In the genomic region with DNA sequence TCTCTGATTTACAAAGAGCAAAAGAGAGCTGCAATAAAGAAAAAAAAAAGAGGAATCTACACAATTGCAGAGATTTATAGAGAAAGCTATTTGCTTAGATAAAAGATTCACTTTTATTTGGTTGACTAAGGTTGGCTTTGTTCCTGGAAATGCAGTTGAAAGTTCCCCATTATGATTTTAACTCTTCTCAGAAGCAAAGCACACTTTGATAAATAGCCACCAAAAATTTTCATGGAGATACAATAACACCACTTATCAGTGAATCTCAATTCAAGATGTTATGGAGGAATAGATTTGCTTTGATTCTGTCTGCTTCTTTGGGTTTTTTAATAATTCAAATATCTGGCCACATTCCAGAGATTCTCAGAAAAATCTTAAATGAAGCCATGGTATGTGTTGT, we compare ENCODE assay signal across 26 cellular contexts.
"Had no signal": no experiment of that assay in that cellular context is flagged by ENCODE, and none has a peak within 500 bp of the region (broad histone marks: within the 10 kb centered on the region; RNA-seq: fewer than 3 reads in every experiment).

No MANE protein-coding gene starts in this region.

- H3K9ac ChIP-seq: neural progenitor cell, parathyroid adenoma had no signal

- H3K36me3 ChIP-seq: heart left ventricle, neural progenitor cell, sigmoid colon, upper lobe of left lung had no signal

- H3K27me3 Mint-ChIP-seq: activated CD4-positive, alpha-beta memory T cell treated with anti-CD3 and anti-CD28 coated beads, Interleukin-2, amount 10 ng/mL, durations not matched to agents 7 days and 5 days; activated CD4-positive, alpha-beta T cell treated with anti-CD3 and anti-CD28 coated beads, Interleukin-2, amount 10 ng/mL, durations not matched to agents 7 days and 5 days; activated T-cell treated with anti-CD3 and anti-CD28 coated beads, Interleukin-2, amount 50 U/mL, for 24 hours; effector memory CD8-positive, alpha-beta T cell; naive thymus-derived CD8-positive, alpha-beta T cell; stimulated activated naive CD8-positive, alpha-beta T cell treated with anti-CD3 and anti-CD28 coated beads, Interleukin-15, amount 100 ng/mL, for 72 hours had no signal

- ATAC-seq: effector memory CD8-positive, alpha-beta T cell; heart left ventricle; naive thymus-derived CD8-positive, alpha-beta T cell; psoas muscle; stimulated activated effector memory CD8-positive, alpha-beta T cell treated with anti-CD3 and anti-CD28 coated beads, Interleukin-12 subunit alpha, Interleukin-12 subunit beta, amount 100 ng/mL, for 72 hours; stimulated activated naive CD8-positive, alpha-beta T cell treated with anti-CD3 and anti-CD28 coated beads, Interleukin-15, amount 100 ng/mL, for 72 hours; WTC11 had no signal

- H3K9me3 ChIP-seq: psoas muscle, sigmoid colon, upper lobe of left lung had no signal

- H3K27me3 ChIP-seq: neural progenitor cell, sigmoid colon, upper lobe of left lung had no signal

- H3K4me3 ChIP-seq: heart left ventricle, neural progenitor cell, psoas muscle, sigmoid colon, upper lobe of left lung had no signal

- H3K4me2 ChIP-seq: neural progenitor cell had no signal

- H2AFZ ChIP-seq: neural progenitor cell, parathyroid adenoma had no signal

- H3K4me1 ChIP-seq: heart left ventricle, neural progenitor cell, parathyroid adenoma, psoas muscle, sigmoid colon, upper lobe of left lung had no signal

- FAIRE-seq: small intestine had no signal

- DNase-seq: activated CD4-positive, alpha-beta memory T cell treated with anti-CD3 and anti-CD28 coated beads, Interleukin-2, amount 10 ng/mL, durations not matched to agents 7 days and 5 days; activated CD4-positive, alpha-beta T cell treated with anti-CD3 and anti-CD28 coated beads for 1 hour; activated CD4-positive, alpha-beta T cell treated with anti-CD3 and anti-CD28 coated beads, Interleukin-2, amount 10 ng/mL, durations not matched to agents 7 days and 5 days; activated CD8-positive, alpha-beta memory T cell treated with anti-CD3 and anti-CD28 coated beads, Interleukin-2, amount 50 U/mL, for 48 hours; activated gamma-delta T cell treated with Interleukin-2 at 50 U/mL for 16 hours; activated naive CD4-positive, alpha-beta T cell treated with anti-CD3 and anti-CD28 coated beads, Interleukin-2, amount 50 U/mL, for 16 hours; activated T-cell treated with anti-CD3 and anti-CD28 coated beads, Interleukin-2, amount 50 U/mL, for 24 hours; amniotic stem cell; caudate nucleus; cortex of kidney; effector memory CD8-positive, alpha-beta T cell; heart left ventricle; naive thymus-derived CD8-positive, alpha-beta T cell; occipital lobe; psoas muscle; sigmoid colon; small intestine; stimulated activated CD4-positive, alpha-beta T cell treated with anti-CD3 and anti-CD28 coated beads, Interleukin-4, amount 100 ng/mL, for 24 hours; stimulated activated naive CD8-positive, alpha-beta T cell treated with anti-CD3 and anti-CD28 coated beads, Interleukin-15, amount 100 ng/mL, for 72 hours; substantia nigra; T-helper 2 cell; upper lobe of left lung had no signal

- H3K4me3 Mint-ChIP-seq: activated CD4-positive, alpha-beta memory T cell treated with anti-CD3 and anti-CD28 coated beads, Interleukin-2, amount 10 ng/mL, durations not matched to agents 7 days and 5 days; activated CD4-positive, alpha-beta T cell treated with anti-CD3 and anti-CD28 coated beads, Interleukin-2, amount 10 ng/mL, durations not matched to agents 7 days and 5 days; activated T-cell treated with anti-CD3 and anti-CD28 coated beads, Interleukin-2, amount 50 U/mL, for 24 hours; effector memory CD8-positive, alpha-beta T cell; naive thymus-derived CD8-positive, alpha-beta T cell; neural progenitor cell; stimulated activated effector memory CD8-positive, alpha-beta T cell treated with anti-CD3 and anti-CD28 coated beads, Interleukin-12 subunit alpha, Interleukin-12 subunit beta, amount 100 ng/mL, for 72 hours; stimulated activated naive CD8-positive, alpha-beta T cell treated with anti-CD3 and anti-CD28 coated beads, Interleukin-15, amount 100 ng/mL, for 72 hours; WTC11 had no signal

- H3K27ac Mint-ChIP-seq: activated CD4-positive, alpha-beta memory T cell treated with anti-CD3 and anti-CD28 coated beads, Interleukin-2, amount 10 ng/mL, durations not matched to agents 7 days and 5 days; activated CD4-positive, alpha-beta T cell treated with anti-CD3 and anti-CD28 coated beads, Interleukin-2, amount 10 ng/mL, durations not matched to agents 7 days and 5 days; activated T-cell treated with anti-CD3 and anti-CD28 coated beads, Interleukin-2, amount 50 U/mL, for 24 hours; effector memory CD8-positive, alpha-beta T cell; naive thymus-derived CD8-positive, alpha-beta T cell; neural progenitor cell; stimulated activated effector memory CD8-positive, alpha-beta T cell treated with anti-CD3 and anti-CD28 coated beads, Interleukin-12 subunit alpha, Interleukin-12 subunit beta, amount 100 ng/mL, for 72 hours; stimulated activated naive CD8-positive, alpha-beta T cell treated with anti-CD3 and anti-CD28 coated beads, Interleukin-15, amount 100 ng/mL, for 72 hours; WTC11 had no signal

- H3K4me1 Mint-ChIP-seq: activated CD4-positive, alpha-beta memory T cell treated with anti-CD3 and anti-CD28 coated beads, Interleukin-2, amount 10 ng/mL, durations not matched to agents 7 days and 5 days; activated CD4-positive, alpha-beta T cell treated with anti-CD3 and anti-CD28 coated beads, Interleukin-2, amount 10 ng/mL, durations not matched to agents 7 days and 5 days; naive thymus-derived CD8-positive, alpha-beta T cell; neural progenitor cell; stimulated activated effector memory CD8-positive, alpha-beta T cell treated with anti-CD3 and anti-CD28 coated beads, Interleukin-12 subunit alpha, Interleukin-12 subunit beta, amount 100 ng/mL, for 72 hours; stimulated activated naive CD8-positive, alpha-beta T cell treated with anti-CD3 and anti-CD28 coated beads, Interleukin-15, amount 100 ng/mL, for 72 hours had no signal

- H3K36me3 Mint-ChIP-seq: naive thymus-derived CD8-positive, alpha-beta T cell; neural progenitor cell; stimulated activated effector memory CD8-positive, alpha-beta T cell treated with anti-CD3 and anti-CD28 coated beads, Interleukin-12 subunit alpha, Interleukin-12 subunit beta, amount 100 ng/mL, for 72 hours had no signal

- H3K9me3 Mint-ChIP-seq: activated CD4-positive, alpha-beta T cell treated with anti-CD3 and anti-CD28 coated beads, Interleukin-2, amount 10 ng/mL, durations not matched to agents 7 days and 5 days had no signal

- H3K79me2 ChIP-seq: parathyroid adenoma had no signal

- H3K27ac ChIP-seq: heart left ventricle, neural progenitor cell, parathyroid adenoma, psoas muscle, upper lobe of left lung had no signal
